ENCODE assay signal across 13 cellular contexts in the genomic region with DNA sequence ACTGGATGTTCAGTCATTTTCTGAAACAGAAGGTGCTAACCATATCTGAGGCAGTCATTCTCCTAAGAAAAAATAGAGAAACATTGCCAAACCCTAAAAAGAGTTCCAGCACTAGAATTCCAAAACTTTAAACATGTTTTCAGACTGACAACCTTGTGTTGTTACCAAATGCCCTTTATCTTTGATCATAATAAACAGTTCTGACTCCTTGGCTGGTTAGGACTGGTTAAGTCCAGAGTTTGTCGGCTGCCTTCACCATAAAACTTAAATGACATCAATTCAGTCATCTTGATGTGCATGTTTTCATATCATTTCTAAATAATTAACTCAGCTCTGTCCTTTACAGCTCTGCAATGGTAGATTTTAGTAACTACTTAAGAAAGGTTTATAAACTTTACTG.
"Had no signal": no experiment of that assay in that cellular context is flagged by ENCODE, and none has a peak within 500 bp of the region (broad histone marks: within the 10 kb centered on the region; RNA-seq: fewer than 3 reads in every experiment).

No MANE protein-coding gene starts in this region.

- H3K27ac Mint-ChIP-seq: activated naive CD8-positive, alpha-beta T cell treated with anti-CD3 and anti-CD28 coated beads, Interleukin-2, amount 10 ng/mL, durations not matched to agents 7 days and 5 days; nephron progenitor cell; stimulated activated effector memory CD8-positive, alpha-beta T cell treated with anti-CD3 and anti-CD28 coated beads, Interleukin-12 subunit alpha, Interleukin-12 subunit beta, amount 100 ng/mL, for 72 hours had no signal

- H3K9me3 ChIP-seq: colonic mucosa, esophagus muscularis mucosa, ovary, thyroid gland had no signal

- H3K4me1 ChIP-seq: colonic mucosa, foreskin keratinocyte, thyroid gland had no signal

- H3K9me3 Mint-ChIP-seq: activated naive CD8-positive, alpha-beta T cell treated with anti-CD3 and anti-CD28 coated beads, Interleukin-2, amount 10 ng/mL, durations not matched to agents 7 days and 5 days; nephron progenitor cell; stimulated activated effector memory CD8-positive, alpha-beta T cell treated with anti-CD3 and anti-CD28 coated beads, Interleukin-12 subunit alpha, Interleukin-12 subunit beta, amount 100 ng/mL, for 72 hours had no signal

- H3K4me1 Mint-ChIP-seq: activated naive CD8-positive, alpha-beta T cell treated with anti-CD3 and anti-CD28 coated beads, Interleukin-2, amount 10 ng/mL, durations not matched to agents 7 days and 5 days; nephron progenitor cell; stimulated activated effector memory CD8-positive, alpha-beta T cell treated with anti-CD3 and anti-CD28 coated beads, Interleukin-12 subunit alpha, Interleukin-12 subunit beta, amount 100 ng/mL, for 72 hours had no signal

- H3K4me3 ChIP-seq: colonic mucosa, esophagus muscularis mucosa, ovary, thyroid gland had no signal

- H3K36me3 Mint-ChIP-seq: activated naive CD8-positive, alpha-beta T cell treated with anti-CD3 and anti-CD28 coated beads, Interleukin-2, amount 10 ng/mL, durations not matched to agents 7 days and 5 days; stimulated activated effector memory CD8-positive, alpha-beta T cell treated with anti-CD3 and anti-CD28 coated beads, Interleukin-12 subunit alpha, Interleukin-12 subunit beta, amount 100 ng/mL, for 72 hours had no signal

- H3K27ac ChIP-seq: colonic mucosa, foreskin keratinocyte, ovary, thyroid gland had no signal

- H3K4me3 Mint-ChIP-seq: activated naive CD8-positive, alpha-beta T cell treated with anti-CD3 and anti-CD28 coated beads, Interleukin-2, amount 10 ng/mL, durations not matched to agents 7 days and 5 days; nephron progenitor cell; stimulated activated effector memory CD8-positive, alpha-beta T cell treated with anti-CD3 and anti-CD28 coated beads, Interleukin-12 subunit alpha, Interleukin-12 subunit beta, amount 100 ng/mL, for 72 hours had no signal

- H3K36me3 ChIP-seq: colonic mucosa, esophagus muscularis mucosa, ovary, thyroid gland had no signal

- ATAC-seq: foreskin keratinocyte; stimulated activated effector memory CD8-positive, alpha-beta T cell treated with anti-CD3 and anti-CD28 coated beads, Interleukin-12 subunit alpha, Interleukin-12 subunit beta, amount 100 ng/mL, for 72 hours had no signal

- DNase-seq: activated CD4-positive, alpha-beta T cell treated with anti-CD3 and anti-CD28 coated beads, Interleukin-2, amount 50 U/mL, for 1 hour; activated naive CD4-positive, alpha-beta T cell; activated naive CD8-positive, alpha-beta T cell treated with anti-CD3 and anti-CD28 coated beads, Interleukin-2, amount 10 ng/mL, durations not matched to agents 7 days and 5 days; colonic mucosa; foreskin keratinocyte; glutamatergic neuron; kidney glomerular epithelial cell; nephron progenitor cell; ovary; SW 1271; thyroid gland had no signal

- H3K27me3 ChIP-seq: colonic mucosa, esophagus muscularis mucosa, foreskin keratinocyte, ovary, thyroid gland had no signal
